In the genomic region with DNA sequence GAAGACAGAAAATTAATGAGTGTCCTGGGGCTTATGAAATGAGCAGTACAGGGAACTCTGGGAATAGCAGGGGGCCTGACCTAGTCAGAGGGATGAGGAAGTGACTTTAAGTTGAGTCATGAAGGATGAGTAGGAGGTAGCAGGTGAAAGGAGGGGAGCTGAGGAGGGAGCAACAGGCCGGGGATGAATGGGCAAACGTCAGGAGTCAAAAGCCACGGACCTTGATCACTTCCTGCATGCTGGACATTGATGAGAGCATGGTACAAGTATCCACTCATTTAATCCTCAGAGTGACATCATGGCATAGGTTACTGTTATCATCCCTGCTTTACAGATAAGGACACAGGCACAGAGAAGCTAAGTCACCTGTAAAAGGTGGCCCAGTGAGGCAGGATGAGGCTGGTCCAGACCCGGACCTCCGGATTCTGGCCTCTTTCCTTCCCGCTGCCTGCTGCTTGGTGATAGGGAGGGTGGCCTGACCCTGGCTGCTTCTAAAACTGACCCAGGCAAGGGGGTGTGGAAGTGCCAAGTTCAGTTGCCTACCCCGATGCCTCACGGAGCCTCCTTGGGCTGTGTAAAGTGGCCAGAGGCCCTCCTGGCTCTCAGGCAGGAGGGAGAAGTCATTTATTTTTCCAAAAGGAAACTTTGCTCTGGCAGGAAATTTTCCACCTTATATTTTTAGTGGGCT, we compare ENCODE assay signal across 8 cellular contexts. TPM values are rescaled to one million over a fixed set of nuclear protein-coding genes. Genes with fewer than 3 reads are reported as not detected.
A peak's percentile ranks its signal among the peaks of the same experiment; 100 is the strongest.
DNase-seq lines count a peak whose midpoint lies in the region; ATAC-seq and TF ChIP-seq lines count a peak whose summit lies in the region.

No MANE protein-coding gene starts in this region.

- no peak overlapping the region for H2AFZ ChIP-seq in SK-N-SH (ENCODE audit: low read depth)

- H3K9me2 ChIP-seq in SK-N-SH, result no peaks in the 10 kb centered on the region

- H3K36me3 ChIP-seq in SK-N-SH (replicated peaks in 1 of 2; ENCODE audit: control insufficient read depth in 1 of 2, insufficient read depth in 2 of 2, low read length in 1 of 2), result no peaks in the 10 kb centered on the region
- no peaks in the 10 kb centered on the region for H3K36me3 ChIP-seq in subcutaneous abdominal adipose tissue (ENCODE audit: control insufficient read depth in 5 of 5, insufficient read depth in 5 of 5, low read length in 5 of 5)
- H3K36me3 ChIP-seq in CD4-positive, alpha-beta memory T cell (ENCODE audit: insufficient read depth, low read length), result no peaks in the 10 kb centered on the region

- H3K9me3 ChIP-seq in SK-N-SH (no peaks in the 10 kb centered on the region), subcutaneous abdominal adipose tissue (ENCODE audit: control insufficient read depth in 5 of 5, low read length in 5 of 5) (no peaks in the 10 kb centered on the region)
- H3K9me3 ChIP-seq in CD4-positive, alpha-beta memory T cell (ENCODE audit: control insufficient read depth in 1 of 2, low read length in 2 of 2), result no peaks in the 10 kb centered on the region

- H3K4me3 ChIP-seq in SK-N-SH (ENCODE audit: low read depth in 2 of 2, low read length in 1 of 2), result no peak overlapping the region
- H3K4me3 ChIP-seq in fibroblast of villous mesenchyme (ENCODE audit: low read depth, low read length), result no peak overlapping the region
- no peak overlapping the region for H3K4me3 ChIP-seq in subcutaneous abdominal adipose tissue (ENCODE audit: low read depth in 1 of 5, low read length in 5 of 5)
- H3K4me3 ChIP-seq in CD4-positive, alpha-beta memory T cell (ENCODE audit: low read length in 2 of 2), result no peak overlapping the region

- H3K79me2 ChIP-seq in SK-N-SH (ENCODE audit: insufficient read depth), result peaks cover 3% of the 10 kb centered on the region; the same call in 1 of the 2 replicates

- TF ChIP-seq CTCF in SK-N-SH (IDR thresholded peaks at IDR 0.05) (no peak), fibroblast of villous mesenchyme (IDR thresholded peaks at IDR 0.05; ENCODE audit: insufficient read depth, low read depth, low read length) (no peak)

- H3K4me1 Mint-ChIP-seq in activated T-cell treated with anti-CD3 and anti-CD28 coated beads, Interleukin-2, amount 50 U/mL, for 72 hours (ENCODE audit: low read depth), result peaks cover 16% of the 10 kb centered on the region
- peaks cover 15% of the 10 kb centered on the region for H3K4me1 Mint-ChIP-seq in activated T-cell treated with anti-CD3 and anti-CD28 coated beads, Interleukin-2, amount 50 U/mL, for 4 hours (ENCODE audit: low read depth)
- peaks cover 0 to 6% (median 3%) of the 10 kb centered on the region in 4 donors for H3K4me1 Mint-ChIP-seq in CD4-positive, alpha-beta memory T cell

- H3K4me1 ChIP-seq in SK-N-SH (ENCODE audit: control insufficient read depth in 1 of 2, insufficient read depth in 2 of 2, low read depth in 1 of 2, low read length in 1 of 2) (peaks cover 0 to 27% of the 10 kb centered on the region in 2 experiments; a peak in 3 of 4 replicates), subcutaneous abdominal adipose tissue (ENCODE audit: control insufficient read depth in 5 of 5, insufficient read depth in 5 of 5, low read length in 5 of 5) (peaks cover 7 to 57% (median 35%) of the 10 kb centered on the region in 5 donors)
- H3K4me1 ChIP-seq in CD4-positive, alpha-beta memory T cell (ENCODE audit: insufficient read depth, low read length), result no peaks in the 10 kb centered on the region

- peak in 1 of 2 experiments; percentile 54; a peak in 1 of 4 replicates for TF ChIP-seq EP300 in SK-N-SH (IDR thresholded peaks at IDR 0.05; ENCODE audit: borderline replicate concordance in 1 of 2, low read depth in 1 of 2, low read length in 1 of 2)

- no peak for TF ChIP-seq RAD21 in SK-N-SH (IDR thresholded peaks at IDR 0.05; ENCODE audit: low read length)

- intact Hi-C loops in CD4-positive, alpha-beta memory T cell (cut with micrococcal nuclease), result no loop called here

- H3K9ac ChIP-seq in SK-N-SH (no peak overlapping the region), subcutaneous abdominal adipose tissue (ENCODE audit: low read length in 5 of 5) (peak overlapping the region in 1 of 5 donors; percentile 7)

- H3K27me3 Mint-ChIP-seq in activated T-cell treated with anti-CD3 and anti-CD28 coated beads, Interleukin-2, amount 50 U/mL, for 72 hours (ENCODE audit: low read depth), result peaks cover 11% of the 10 kb centered on the region
- peaks cover 4% of the 10 kb centered on the region for H3K27me3 Mint-ChIP-seq in activated T-cell treated with anti-CD3 and anti-CD28 coated beads, Interleukin-2, amount 50 U/mL, for 4 hours (ENCODE audit: low read depth)
- peaks cover 2 to 5% of the 10 kb centered on the region in 2 donors for H3K27me3 Mint-ChIP-seq in CD4-positive, alpha-beta memory T cell

- DNase-seq in activated T-cell treated with anti-CD3 and anti-CD28 coated beads, Interleukin-2, amount 50 U/mL, for 72 hours, result no peak
- no peak for DNase-seq in activated T-cell treated with anti-CD3 and anti-CD28 coated beads, Interleukin-2, amount 50 U/mL, for 4 hours
- DNase-seq in SK-N-SH (no peak), fibroblast of villous mesenchyme (ENCODE audit: low read depth) (peak; percentile 56)
- no peak for DNase-seq in stimulated activated CD4-positive, alpha-beta T cell treated with anti-CD3 and anti-CD28 coated beads, Interleukin-4, amount 100 ng/mL, for 4 hours
- no peak for DNase-seq in CD4-positive, alpha-beta memory T cell

- 0 out of 2 replicates have a peak overlapping the region, but pooled peaks have one; percentile 22 for H3K4me2 ChIP-seq in SK-N-SH

- ATAC-seq in activated T-cell treated with anti-CD3 and anti-CD28 coated beads, Interleukin-2, amount 50 U/mL, for 72 hours (replicated peaks in 1 of 2), result peak; percentile 22 to 67
- ATAC-seq in activated T-cell treated with anti-CD3 and anti-CD28 coated beads, Interleukin-2, amount 50 U/mL, for 4 hours, result no peak
- ATAC-seq in GM19395 (IDR thresholded peaks at IDR 0.05; ENCODE audit: unreplicated experiment), result no peak

- no peak overlapping the region for H3K27ac Mint-ChIP-seq in activated T-cell treated with anti-CD3 and anti-CD28 coated beads, Interleukin-2, amount 50 U/mL, for 72 hours
- peak overlapping the region in 1 of 7 donors; percentile 46 for H3K27ac Mint-ChIP-seq in CD4-positive, alpha-beta memory T cell

- POLR2A ChIA-PET in SK-N-SH (lab: Yijun Ruan, JAX), result no interaction called here
- POLR2A ChIA-PET in CD4-positive, alpha-beta memory T cell (lab: Charles Lee; ENCODE audit: partially characterized antibody), result no interaction called here

- CTCF ChIA-PET in SK-N-SH (lab: Yijun Ruan, JAX), result interaction anchor here (1.0 to 1.8 kb wide), 2 partner anchors 8 to 36 kb away, joined by 3 to 6 read pairs; no protein-coding TSS in a partner anchor
- CTCF ChIA-PET in CD4-positive, alpha-beta memory T cell (lab: Charles Lee; ENCODE audit: partially characterized antibody), result interaction anchor here (0.6 kb wide), 1 partner anchor 34 kb away, joined by 3 read pairs; no protein-coding TSS in a partner anchor

- H4K20me1 ChIP-seq in SK-N-SH (ENCODE audit: insufficient read depth), result no peaks in the 10 kb centered on the region

- H3K27ac ChIP-seq in SK-N-SH (ENCODE audit: low read depth in 2 of 2, low read length in 1 of 2), result peak overlapping the region in 1 of 2 experiments; percentile 66; a peak in 2 of 4 replicates
- H3K27ac ChIP-seq in subcutaneous abdominal adipose tissue (ENCODE audit: low read depth, low read length), result peak overlapping the region; percentile 63
- H3K27ac ChIP-seq in CD4-positive, alpha-beta memory T cell (ENCODE audit: low read depth, low read length), result no peak overlapping the region

- 43% methylated on average over 7 of the region's 8 CpGs for WGBS in SK-N-SH (ENCODE audit: low lambda C conversion rate)

- H3F3A ChIP-seq in SK-N-SH (replicated peaks; ENCODE audit: insufficient read depth), result peaks cover 13% of the 10 kb centered on the region

- no peaks in the 10 kb centered on the region for H3K9me3 Mint-ChIP-seq in activated T-cell treated with anti-CD3 and anti-CD28 coated beads, Interleukin-2, amount 50 U/mL, for 72 hours
- H3K9me3 Mint-ChIP-seq in activated T-cell treated with anti-CD3 and anti-CD28 coated beads, Interleukin-2, amount 50 U/mL, for 4 hours, result no peaks in the 10 kb centered on the region
- no peaks in the 10 kb centered on the region for H3K9me3 Mint-ChIP-seq in CD4-positive, alpha-beta memory T cell

- H3K27me3 ChIP-seq in SK-N-SH (ENCODE audit: insufficient read depth) (no peaks in the 10 kb centered on the region), subcutaneous abdominal adipose tissue (ENCODE audit: control insufficient read depth in 5 of 5, insufficient read depth in 4 of 5, low read length in 5 of 5) (no peaks in the 10 kb centered on the region)
- H3K27me3 ChIP-seq in CD4-positive, alpha-beta memory T cell (ENCODE audit: insufficient read depth, low read length), result no peaks in the 10 kb centered on the region

- H3K4me3 Mint-ChIP-seq in activated T-cell treated with anti-CD3 and anti-CD28 coated beads, Interleukin-2, amount 50 U/mL, for 72 hours, result no peak overlapping the region
- no peak overlapping the region for H3K4me3 Mint-ChIP-seq in activated T-cell treated with anti-CD3 and anti-CD28 coated beads, Interleukin-2, amount 50 U/mL, for 4 hours
- peak overlapping the region in 1 of 8 donors; percentile 27 for H3K4me3 Mint-ChIP-seq in CD4-positive, alpha-beta memory T cell

- no peaks in the 10 kb centered on the region for H3K36me3 Mint-ChIP-seq in activated T-cell treated with anti-CD3 and anti-CD28 coated beads, Interleukin-2, amount 50 U/mL, for 72 hours (ENCODE audit: insufficient read depth in 2 of 2)
- no peaks in the 10 kb centered on the region for H3K36me3 Mint-ChIP-seq in activated T-cell treated with anti-CD3 and anti-CD28 coated beads, Interleukin-2, amount 50 U/mL, for 4 hours (ENCODE audit: insufficient read depth)
- H3K36me3 Mint-ChIP-seq in CD4-positive, alpha-beta memory T cell, result no peaks in the 10 kb centered on the region

TF ChIP-seq in SK-N-SH, 30 proteins besides CTCF, POLR2A, EP300 and RAD21 (continues in another document):
- no peak for TF ChIP-seq IRF3 (IDR thresholded peaks at IDR 0.05; ENCODE audit: low read depth, low read length)

RNA-seq across cellular contexts. Expression of gene CORO2B, which starts 7.6 kb away (rescaled TPM):
- total RNA-seq in activated T-cell treated with anti-CD3 and anti-CD28 coated beads, Interleukin-2, amount 50 U/mL, for 72 hours, result under 1 TPM in 1 of 2 donors, not detected in 1; 0.07 TPM
- under 1 TPM; 0.08 TPM for total RNA-seq in activated T-cell treated with anti-CD3 and anti-CD28 coated beads, Interleukin-2, amount 50 U/mL, for 4 hours
- polyA plus RNA-seq in SK-N-SH (2012; rRNA removed), result 2.3 and 3.6 TPM in 2 replicates
- polyA plus RNA-seq in SK-N-SH (2012; cell fraction: cytosol; rRNA removed), result 1.6 and 2.5 TPM in 2 replicates
- polyA plus RNA-seq in SK-N-SH (2012; cell fraction: nucleus; rRNA removed), result 2.8 and 3.1 TPM in 2 replicates
- 8.7 and 9.5 TPM in 2 replicates for total RNA-seq in fibroblast of villous mesenchyme
- total RNA-seq in CD4-positive, alpha-beta memory T cell, result not detected
- not detected for polyA plus RNA-seq in CD4-positive, alpha-beta memory T cell

Comparison
In these comparisons a context has a peak if more than half of its experiments do, and no peak if none do; other contexts are left out.
1. ATAC-seq: peak in activated T-cell treated with anti-CD3 and anti-CD28 coated beads, Interleukin-2, amount 50 U/mL, for 72 hours (2 of 2); none in activated T-cell treated with anti-CD3 and anti-CD28 coated beads, Interleukin-2, amount 50 U/mL, for 4 hours (0 of 2) and GM19395 (single experiment).